ENCODE assay signal across 1 cellular context in the genomic region with DNA sequence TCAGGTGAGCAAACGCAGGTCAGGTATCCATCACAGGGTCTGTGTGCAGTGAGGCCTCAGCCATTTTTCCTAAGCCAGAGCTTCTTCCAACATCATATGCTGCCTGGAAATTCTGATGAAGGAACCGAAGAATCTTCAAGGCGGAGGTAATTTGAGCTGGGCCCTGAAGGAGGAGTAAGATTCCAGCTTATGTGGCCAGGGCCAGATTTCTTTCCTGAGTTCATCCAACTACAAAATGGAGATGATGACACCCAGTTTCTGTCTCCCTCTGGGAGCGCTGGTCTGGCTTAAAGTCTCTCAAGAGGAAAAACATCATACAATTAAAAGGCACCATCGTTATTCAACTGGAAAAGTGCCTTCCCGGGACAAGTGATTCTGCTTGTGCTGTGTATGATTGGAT.
TF ChIP-seq lines count a peak whose summit lies in the region.

No MANE protein-coding gene starts in this region.

TF ChIP-seq in SK-N-SH treated with all-trans-retinoic acid at 6 μM for 48 hours, 23 proteins besides CTCF, POLR2A, EP300 and RAD21 (continued from another document):
- TF ChIP-seq, protein P1, sequence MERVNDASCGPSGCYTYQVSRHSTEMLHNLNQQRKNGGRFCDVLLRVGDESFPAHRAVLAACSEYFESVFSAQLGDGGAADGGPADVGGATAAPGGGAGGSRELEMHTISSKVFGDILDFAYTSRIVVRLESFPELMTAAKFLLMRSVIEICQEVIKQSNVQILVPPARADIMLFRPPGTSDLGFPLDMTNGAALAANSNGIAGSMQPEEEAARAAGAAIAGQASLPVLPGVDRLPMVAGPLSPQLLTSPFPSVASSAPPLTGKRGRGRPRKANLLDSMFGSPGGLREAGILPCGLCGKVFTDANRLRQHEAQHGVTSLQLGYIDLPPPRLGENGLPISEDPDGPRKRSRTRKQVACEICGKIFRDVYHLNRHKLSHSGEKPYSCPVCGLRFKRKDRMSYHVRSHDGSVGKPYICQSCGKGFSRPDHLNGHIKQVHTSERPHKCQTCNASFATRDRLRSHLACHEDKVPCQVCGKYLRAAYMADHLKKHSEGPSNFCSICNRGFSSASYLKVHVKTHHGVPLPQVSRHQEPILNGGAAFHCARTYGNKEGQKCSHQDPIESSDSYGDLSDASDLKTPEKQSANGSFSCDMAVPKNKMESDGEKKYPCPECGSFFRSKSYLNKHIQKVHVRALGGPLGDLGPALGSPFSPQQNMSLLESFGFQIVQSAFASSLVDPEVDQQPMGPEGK (CRISPR knock-in tag; IDR thresholded peaks at IDR 0.05; ENCODE audit: borderline replicate concordance): no peak
- TF ChIP-seq, protein P2, sequence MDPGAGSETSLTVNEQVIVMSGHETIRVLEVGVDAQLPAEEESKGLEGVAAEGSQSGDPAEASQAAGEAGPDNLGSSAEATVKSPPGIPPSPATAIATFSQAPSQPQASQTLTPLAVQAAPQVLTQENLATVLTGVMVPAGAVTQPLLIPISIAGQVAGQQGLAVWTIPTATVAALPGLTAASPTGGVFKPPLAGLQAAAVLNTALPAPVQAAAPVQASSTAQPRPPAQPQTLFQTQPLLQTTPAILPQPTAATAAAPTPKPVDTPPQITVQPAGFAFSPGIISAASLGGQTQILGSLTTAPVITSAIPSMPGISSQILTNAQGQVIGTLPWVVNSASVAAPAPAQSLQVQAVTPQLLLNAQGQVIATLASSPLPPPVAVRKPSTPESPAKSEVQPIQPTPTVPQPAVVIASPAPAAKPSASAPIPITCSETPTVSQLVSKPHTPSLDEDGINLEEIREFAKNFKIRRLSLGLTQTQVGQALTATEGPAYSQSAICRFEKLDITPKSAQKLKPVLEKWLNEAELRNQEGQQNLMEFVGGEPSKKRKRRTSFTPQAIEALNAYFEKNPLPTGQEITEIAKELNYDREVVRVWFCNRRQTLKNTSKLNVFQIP (CRISPR knock-in tag; IDR thresholded peaks at IDR 0.05; ENCODE audit: borderline replicate concordance, low read depth): no peak
- no peak for TF ChIP-seq ARNTL (CRISPR knock-in tag; IDR thresholded peaks at IDR 0.05; ENCODE audit: borderline replicate concordance, low read depth)
